In the genomic region with DNA sequence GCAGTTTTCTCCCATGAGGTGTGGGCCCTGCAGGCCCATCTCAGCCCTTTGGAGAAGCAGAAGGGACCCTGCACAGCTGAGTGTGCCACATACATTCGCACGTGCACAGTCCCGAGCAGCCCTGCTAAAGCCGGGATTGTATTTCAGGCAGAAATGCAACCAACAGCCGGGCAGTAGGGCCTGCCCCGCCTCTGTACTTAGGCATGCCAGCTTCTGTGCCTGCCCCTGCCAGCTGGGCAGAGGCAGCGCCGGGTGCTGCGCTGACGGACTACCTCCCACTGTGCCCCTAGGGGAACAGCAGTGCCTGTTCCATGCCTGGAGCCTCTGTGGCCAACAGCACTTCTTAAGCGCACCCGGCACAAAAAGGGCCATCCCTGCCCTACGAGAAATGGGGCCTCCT, we compare ENCODE assay signal across 8 cellular contexts.
DNase-seq lines count a peak whose midpoint lies in the region; ATAC-seq and TF ChIP-seq lines count a peak whose summit lies in the region.

No MANE protein-coding gene starts in this region.

- no peak for TF ChIP-seq CTCF in osteocyte (IDR thresholded peaks at IDR 0.05)

- ATAC-seq in Right ventricle myocardium superior (ENCODE audit: poor library complexity) (peak; percentile 57), left colon (no peak)

- H3K27ac Mint-ChIP-seq in osteocyte (ENCODE audit: unreplicated experiment): peak overlapping the region; percentile 82

- peaks cover 46% of the 10 kb centered on the region for H3K4me1 Mint-ChIP-seq in osteocyte (ENCODE audit: unreplicated experiment)

- H3K9me3 Mint-ChIP-seq in osteocyte (ENCODE audit: unreplicated experiment): no peaks in the 10 kb centered on the region

- H3K4me3 Mint-ChIP-seq in osteocyte (ENCODE audit: unreplicated experiment): no peak overlapping the region

- H3K36me3 Mint-ChIP-seq in osteocyte (ENCODE audit: unreplicated experiment): no peaks in the 10 kb centered on the region

- intact Hi-C loops in Right ventricle myocardium superior (cut with DNase I) (no loop called here), left colon (cut with DNase I, micrococcal nuclease) (no loop called here)

- no peaks in the 10 kb centered on the region for H3K27me3 Mint-ChIP-seq in osteocyte (ENCODE audit: unreplicated experiment)

- DNase-seq in Ammon's horn (ENCODE audit: low spot score) (peak; percentile 93), NCI-H345 treated with DMSO at 0.1 percent for 48 hours (lab: John Stamatoyannopoulos, UW; ENCODE audit: unreplicated experiment) (peak; percentile 51), Right ventricle myocardium superior (peak; percentile 76), osteocyte (ENCODE audit: extremely low spot score, unreplicated experiment) (peak; percentile 87), HUDEP-2 (lab: John Stamatoyannopoulos, UW; ENCODE audit: unreplicated experiment in 76 of 76) (no peak), Kasumi-1 (lab: John Stamatoyannopoulos, UW) (no peak), left colon (no peak), LoVo (ENCODE audit: low spot score) (no peak)

Comparison
In these comparisons a context has a peak if more than half of its experiments do, and no peak if none do; other contexts are left out.
1. DNase-seq: peak in Ammon's horn (single experiment), NCI-H345 treated with DMSO at 0.1 percent for 48 hours (single experiment), Right ventricle myocardium superior (single experiment) and osteocyte (single experiment); none in HUDEP-2 (0 of 76), Kasumi-1 (0 of 2), left colon (0 of 2) and LoVo (single experiment).